ENCODE assay signal across 9 cellular contexts in the genomic region with DNA sequence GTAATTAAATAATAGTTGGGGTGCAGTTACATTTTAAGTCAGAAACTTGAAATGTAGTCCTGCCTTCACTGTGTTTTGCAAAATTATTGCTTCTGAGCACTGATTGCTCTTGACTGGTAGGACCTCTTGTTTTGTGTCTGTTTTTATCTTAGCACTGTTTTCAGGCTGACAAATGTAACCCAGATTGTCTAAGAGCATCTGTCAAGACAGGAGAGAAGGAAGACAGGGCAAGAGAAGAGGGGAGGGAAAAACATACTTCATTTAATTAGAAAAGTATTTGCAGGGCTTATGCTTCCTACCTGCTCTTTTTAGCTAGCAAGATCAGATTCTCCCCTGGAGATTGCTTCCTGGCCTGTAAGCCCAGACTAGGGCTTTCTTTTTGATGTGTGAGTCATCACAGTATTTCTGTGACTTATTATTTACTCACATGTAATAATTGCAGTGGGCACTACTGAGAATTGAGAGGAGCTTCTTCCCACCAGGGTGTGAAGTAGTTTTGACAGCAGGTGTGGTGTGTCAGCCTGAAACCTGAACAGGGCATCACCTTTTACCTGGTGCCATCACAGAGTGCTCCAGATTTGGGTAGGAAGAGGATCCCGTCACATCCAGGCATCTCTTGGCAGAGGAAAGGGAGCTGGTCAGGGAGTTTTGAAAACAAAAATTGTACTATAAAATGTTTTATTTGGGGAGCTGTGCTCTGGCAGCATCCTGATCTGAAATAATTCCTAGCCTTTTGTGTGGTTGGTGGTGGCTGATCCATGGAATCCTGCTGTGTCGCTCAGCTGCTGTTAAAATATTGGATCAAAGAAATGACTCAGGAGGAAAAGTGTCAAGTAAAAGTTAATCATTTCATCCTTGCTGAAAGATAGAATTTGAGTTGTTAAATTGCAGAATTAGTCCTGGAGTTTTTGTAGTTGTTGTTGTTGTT.
DNase-seq lines count a peak whose midpoint lies in the region; ATAC-seq, FAIRE-seq and TF ChIP-seq lines count a peak whose summit lies in the region.
"Had no signal": no experiment of that assay in that cellular context is flagged by ENCODE, and none has a peak within 500 bp of the region (broad histone marks: within the 10 kb centered on the region; RNA-seq: fewer than 3 reads in every experiment).

No MANE protein-coding gene starts in this region.

- dilution Hi-C loops in mammary epithelial cell (cut with HindIII; ENCODE audit: low sequenced_read_pairs): no loop called here

- H3K4me2 ChIP-seq in mammary epithelial cell (ENCODE audit: insufficient read depth, low read depth, low read length): no peak overlapping the region

- POLR2A ChIA-PET in HEK293T (lab: Yijun Ruan, JAX): interaction anchor here (1.2 kb wide), 1 partner anchor 12 kb away, joined by 3 read pairs; no protein-coding TSS in a partner anchor

- no peaks in the 10 kb centered on the region for H3K27me3 ChIP-seq in mammary epithelial cell (ENCODE audit: insufficient read depth, low read length)

- CTCF ChIA-PET in mammary epithelial cell (lab: Charles Lee; ENCODE audit: low non-redundant PET): no interaction called here
- CTCF ChIA-PET in HEK293T (lab: Yijun Ruan, JAX): no interaction called here

- no peak overlapping the region for H3K4me3 Mint-ChIP-seq in T-helper 17 cell

- TF ChIP-seq CTCF in mammary epithelial cell (conservative IDR thresholded peaks at IDR 0.05 in 1 of 2, IDR thresholded peaks at IDR 0.05 in 1 of 2; ENCODE audit: extremely low read depth in 1 of 2, insufficient read depth in 1 of 2, low read depth in 1 of 2, low read length in 2 of 2): no peak

- H3K36me3 Mint-ChIP-seq in T-helper 17 cell (ENCODE audit: low read depth): no peaks in the 10 kb centered on the region

- ATAC-seq in GM21786 (IDR thresholded peaks at IDR 0.05; ENCODE audit: unreplicated experiment): peak; percentile 70
- ATAC-seq in T-helper 17 cell: no peak

- BruUV-seq in mammary epithelial cell (replicated peaks; lab: Mats Ljungman, UMichigan): no TSS peak

- WGBS in mammary epithelial cell (ENCODE audit: low coverage, missing lambda C conversion rate): 93% methylated on average over 2 of the region's 2 CpGs

- H3K79me2 ChIP-seq in mammary epithelial cell (ENCODE audit: insufficient read depth, low read length): no peaks in the 10 kb centered on the region

- H3K27ac ChIP-seq in mammary epithelial cell (ENCODE audit: insufficient read depth, low read depth, low read length): no peak overlapping the region

- no peak overlapping the region for H3K4me3 ChIP-seq in mammary epithelial cell (replicated peaks in 1 of 3; ENCODE audit: insufficient read depth in 1 of 3, low read depth in 2 of 3, low read length in 3 of 3)

- in situ Hi-C loops in mammary epithelial cell (cut with MboI; ENCODE audit: low sequenced_read_pairs in 2 of 2): no loop called here

- no peak overlapping the region for H3K9ac ChIP-seq in mammary epithelial cell (ENCODE audit: insufficient read depth, low read length)

- no peaks in the 10 kb centered on the region for H3K36me3 ChIP-seq in mammary epithelial cell (ENCODE audit: insufficient read depth, low read length)

- H3K9me3 ChIP-seq in mammary epithelial cell (replicated peaks; ENCODE audit: insufficient read depth, low read length): no peaks in the 10 kb centered on the region
- H3K9me3 ChIP-seq in T-helper 17 cell (ENCODE audit: control insufficient read depth, low read length, poor library complexity, severe bottlenecking): no peaks in the 10 kb centered on the region

- peak; percentile 8 for DNase-seq in GM18507 (ENCODE audit: extremely low spot score, insufficient read length, low read depth)
- peak; percentile 87 for DNase-seq in NCI-H1417 treated with DMSO at 0.1 percent for 48 hours (lab: John Stamatoyannopoulos, UW)
- DNase-seq in mammary epithelial cell: peak; percentile 29
- DNase-seq in activated CD4-positive, alpha-beta T cell treated with anti-CD3 and anti-CD28 coated beads, Interleukin-2, amount 50 U/mL, for 4 hours: no peak
- DNase-seq in hepatic stellate cell (ENCODE audit: low spot score): no peak
- no peak for DNase-seq in HEK293T (ENCODE audit: extremely low spot score)
- DNase-seq in T-helper 17 cell: no peak

- no peaks in the 10 kb centered on the region for H3K4me1 ChIP-seq in mammary epithelial cell (ENCODE audit: insufficient read depth, low read length)

- intact Hi-C loops in mammary epithelial cell (cut with micrococcal nuclease): no loop called here

- peak; percentile 57 for FAIRE-seq in GM18507 (lab: Jason Lieb, UNC)
- FAIRE-seq: D721Med had no signal

- no peak overlapping the region for H3K27ac Mint-ChIP-seq in T-helper 17 cell

- H3K27me3 Mint-ChIP-seq in T-helper 17 cell: peaks cover 24% of the 10 kb centered on the region

- no peak overlapping the region for H2AFZ ChIP-seq in mammary epithelial cell (ENCODE audit: low read depth, low read length)

- no peaks in the 10 kb centered on the region for H3K4me1 Mint-ChIP-seq in T-helper 17 cell

- no peaks in the 10 kb centered on the region for H4K20me1 ChIP-seq in mammary epithelial cell (ENCODE audit: insufficient read depth, low read length)

TF ChIP-seq in HEK293T, 16 proteins besides CTCF, POLR2A, EP300 and RAD21:
- TF ChIP-seq HDGF (IDR thresholded peaks at IDR 0.05; ENCODE audit: borderline replicate concordance) (no peak), PKNOX1 (IDR thresholded peaks at IDR 0.05) (no peak), BHLHE40 (IDR thresholded peaks at IDR 0.05; ENCODE audit: borderline replicate concordance) (no peak), FOXM1 (IDR thresholded peaks at IDR 0.05; ENCODE audit: borderline replicate concordance) (no peak), CTBP1 (IDR thresholded peaks at IDR 0.05; ENCODE audit: borderline replicate concordance) (no peak)

Comparison
In these comparisons a context has a peak if more than half of its experiments do, and no peak if none do; other contexts are left out.
1. DNase-seq: peak in GM18507 (single experiment), NCI-H1417 treated with DMSO at 0.1 percent for 48 hours (single experiment) and mammary epithelial cell (single experiment); none in activated CD4-positive, alpha-beta T cell treated with anti-CD3 and anti-CD28 coated beads, Interleukin-2, amount 50 U/mL, for 4 hours (0 of 2), hepatic stellate cell (single experiment), HEK293T (single experiment) and T-helper 17 cell (0 of 3).